Comparison of ENCODE assay signal across 8 cellular contexts in the genomic region with DNA sequence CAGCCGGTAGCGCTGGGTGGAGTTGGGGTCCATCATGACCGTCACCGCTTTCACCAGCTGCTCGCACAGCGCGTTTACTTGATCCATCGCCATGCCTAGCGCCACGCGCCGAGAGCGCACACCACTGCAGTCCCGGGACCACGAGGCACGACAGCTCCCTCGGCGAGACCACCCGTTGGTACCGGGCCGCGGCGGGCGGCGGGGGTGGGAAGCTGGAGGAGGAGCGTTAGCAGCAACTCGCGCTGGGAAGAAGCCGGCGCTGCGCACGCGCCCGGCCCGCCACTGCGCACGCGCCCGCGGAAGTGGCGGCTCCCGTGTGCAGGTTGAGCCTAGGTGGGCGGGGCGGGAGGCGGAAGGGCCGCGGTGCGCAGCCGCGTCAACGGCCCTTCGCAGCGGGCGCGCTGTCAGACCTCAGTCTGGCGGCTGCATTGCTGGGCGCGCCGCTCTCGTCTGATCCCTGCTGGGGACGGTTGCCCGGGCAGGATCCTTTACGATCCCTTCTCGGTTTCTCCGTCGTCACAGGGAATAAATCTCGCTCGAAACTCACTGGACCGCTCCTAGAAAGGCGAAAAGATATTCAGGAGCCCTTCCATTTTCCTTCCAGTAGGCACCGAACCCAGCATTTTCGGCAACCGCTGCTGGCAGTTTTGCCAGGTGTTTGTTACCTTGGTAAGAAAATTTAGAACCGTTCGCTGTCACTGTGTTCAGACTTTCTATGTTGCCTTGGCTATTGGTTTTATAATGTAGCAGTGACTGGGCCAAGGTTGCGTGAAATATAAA. TPM values are rescaled to one million over a fixed set of nuclear protein-coding genes. Genes with fewer than 3 reads are reported as not detected.
DNase-seq lines count a peak whose midpoint lies in the region; ATAC-seq, FAIRE-seq and TF ChIP-seq lines count a peak whose summit lies in the region.

TSS of gene POLH (plus strand) at position 414 of the 780 bp plus-strand sequence. CDS start 6,135 bp downstream, outside the sequence.
TSS of gene XPO5 (minus strand) at position 267 of the 780 bp plus-strand sequence. CDS start at position 93, 174 bp downstream.

- TF ChIP-seq POLR2A in H54 (IDR thresholded peaks at IDR 0.05; ENCODE audit: low read depth, low read length), result peak; percentile 100

- H3K27ac Mint-ChIP-seq in activated T-helper 2 cell treated with anti-CD3 and anti-CD28 coated beads, Interferon-gamma antibody, Interleukin-2, Interleukin-4, amounts not matched to agents 10 μg/mL and 5 μg/mL and 100 μg/mL, durations not matched to agents 14 hours and 24 hours and 36 hours, result peak within 1 kb of the TSS; percentile 91
- peak within 1 kb of the TSS; percentile 89 to 95 for H3K27ac Mint-ChIP-seq in natural killer cell

- H3K36me3 Mint-ChIP-seq in activated T-helper 2 cell treated with anti-CD3 and anti-CD28 coated beads, Interferon-gamma antibody, Interleukin-2, Interleukin-4, amounts not matched to agents 10 μg/mL and 5 μg/mL and 100 μg/mL, durations not matched to agents 14 hours and 24 hours and 36 hours (ENCODE audit: low read depth), result peaks cover 50% of the 10 kb centered on the region
- H3K36me3 Mint-ChIP-seq in natural killer cell, result no peaks in the 10 kb centered on the region

- H3K36me3 ChIP-seq in Loucy (ENCODE audit: insufficient read depth, low read length), result peaks cover 18% of the 10 kb centered on the region; the same call in 1 of the 2 replicates
- H3K36me3 ChIP-seq in RWPE2 (ENCODE audit: low read depth), result peaks cover 41% of the 10 kb centered on the region

- no peak for FAIRE-seq in H54 (lab: Jason Lieb, UNC)

- H3K9ac ChIP-seq in Loucy (ENCODE audit: low read depth, low read length, poor library complexity, severe bottlenecking), result peak within 1 kb of the TSS; percentile 99

- H2AFZ ChIP-seq in Loucy (ENCODE audit: low read length), result peak within 1 kb of the TSS; percentile 84

- H3K9me3 Mint-ChIP-seq in activated T-helper 2 cell treated with anti-CD3 and anti-CD28 coated beads, Interferon-gamma antibody, Interleukin-2, Interleukin-4, amounts not matched to agents 10 μg/mL and 5 μg/mL and 100 μg/mL, durations not matched to agents 14 hours and 24 hours and 36 hours, result no peaks in the 10 kb centered on the region
- H3K9me3 Mint-ChIP-seq in natural killer cell, result no peaks in the 10 kb centered on the region

- H3K27me3 ChIP-seq in Loucy (ENCODE audit: insufficient read depth, low read length, poor library complexity, severe bottlenecking), result no peaks in the 10 kb centered on the region
- H3K27me3 ChIP-seq in RWPE2 (ENCODE audit: insufficient read depth, poor library complexity, severe bottlenecking), result no peaks in the 10 kb centered on the region

- H3K79me2 ChIP-seq in Loucy (ENCODE audit: insufficient read depth, low read length), result peaks cover 75% of the 10 kb centered on the region

- no peaks in the 10 kb centered on the region for H3K9me2 ChIP-seq in Loucy (replicated peaks; ENCODE audit: low read depth, low read length)

- peak; percentile 94 for ATAC-seq in RWPE2 (ENCODE audit: low read depth)
- peak; percentile 97 to 99 (median 98) for ATAC-seq in natural killer cell

- TF ChIP-seq CTCF in Loucy (conservative IDR thresholded peaks at IDR 0.05; ENCODE audit: low read length), result no peak
- no peak for TF ChIP-seq CTCF in RWPE2 (IDR thresholded peaks at IDR 0.05; ENCODE audit: poor library complexity, severe bottlenecking)
- TF ChIP-seq CTCF in natural killer cell (IDR thresholded peaks at IDR 0.05), result no peak

- peak within 1 kb of the TSS; percentile 95 for H3K4me3 ChIP-seq in Loucy (ENCODE audit: low read length, poor library complexity, severe bottlenecking)
- H3K4me3 ChIP-seq in RWPE2 (ENCODE audit: severe bottlenecking), result peak within 1 kb of the TSS; percentile 92

- peaks cover 14% of the 10 kb centered on the region for H4K20me1 ChIP-seq in Loucy (ENCODE audit: insufficient read depth, low read length, poor library complexity, severe bottlenecking)

- peak within 1 kb of the TSS; percentile 79 for H3K27ac ChIP-seq in RWPE2 (ENCODE audit: poor library complexity, severe bottlenecking)

- intact Hi-C loops in activated T-helper 2 cell treated with anti-CD3 and anti-CD28 coated beads, Interferon-gamma antibody, Interleukin-2, Interleukin-4, amounts not matched to agents 10 μg/mL and 5 μg/mL and 100 μg/mL, durations not matched to agents 14 hours and 24 hours and 36 hours (cut with micrococcal nuclease), result loop anchor here (2.0 kb wide), 2 partner anchors 53 to 59 kb away; partner anchors contain the start of genes GTPBP2, POLR1C and YIPF3
- intact Hi-C loops in natural killer cell (cut with micrococcal nuclease), result loop anchor here (2.0 to 10.0 kb wide), 2 partner anchors 53 to 61 kb away; partner anchors contain the start of genes GTPBP2, LRRC73, POLR1C and YIPF3

- DNase-seq in EL, result peak; percentile 93
- DNase-seq in H54 (ENCODE audit: insufficient read length, low spot score), result peak; percentile 100
- peak; percentile 90 for DNase-seq in RWPE2 (ENCODE audit: low spot score)
- DNase-seq in activated T-helper 2 cell treated with anti-CD3 and anti-CD28 coated beads, Interferon-gamma antibody, Interleukin-2, Interleukin-4, amounts not matched to agents 10 μg/mL and 5 μg/mL and 100 μg/mL, durations not matched to agents 14 hours and 24 hours and 36 hours (ENCODE audit: low spot score), result peak; percentile 88
- peak; percentile 84 for DNase-seq in fibroblast of peridontal ligament (ENCODE audit: extremely low read depth)
- peak; percentile 87 for DNase-seq in natural killer cell
- DNase-seq in stimulated activated naive CD4-positive, alpha-beta T cell (lab: John Stamatoyannopoulos, UW), result peak; percentile 76 to 88 (median 86)

- peak within 1 kb of the TSS; percentile 82 for H3K4me2 ChIP-seq in Loucy (ENCODE audit: low read depth, low read length, poor library complexity, severe bottlenecking)

- H3F3A ChIP-seq in Loucy (ENCODE audit: low read depth), result no peaks in the 10 kb centered on the region

- H3K27me3 Mint-ChIP-seq in activated T-helper 2 cell treated with anti-CD3 and anti-CD28 coated beads, Interferon-gamma antibody, Interleukin-2, Interleukin-4, amounts not matched to agents 10 μg/mL and 5 μg/mL and 100 μg/mL, durations not matched to agents 14 hours and 24 hours and 36 hours (ENCODE audit: low read depth), result no peaks in the 10 kb centered on the region
- no peaks in the 10 kb centered on the region for H3K27me3 Mint-ChIP-seq in natural killer cell (ENCODE audit: low read depth in 2 of 2)

- H3K4me1 ChIP-seq in Loucy (ENCODE audit: insufficient read depth, low read length, poor library complexity, severe bottlenecking) (peaks cover 36% of the 10 kb centered on the region), RWPE2 (ENCODE audit: insufficient read depth, poor library complexity, severe bottlenecking) (peaks cover 11% of the 10 kb centered on the region)

- H3K4me3 Mint-ChIP-seq in activated T-helper 2 cell treated with anti-CD3 and anti-CD28 coated beads, Interferon-gamma antibody, Interleukin-2, Interleukin-4, amounts not matched to agents 10 μg/mL and 5 μg/mL and 100 μg/mL, durations not matched to agents 14 hours and 24 hours and 36 hours (ENCODE audit: low read depth), result peak within 1 kb of the TSS; percentile 91
- H3K4me3 Mint-ChIP-seq in natural killer cell, result peak within 1 kb of the TSS; percentile 93

- H3K9me3 ChIP-seq in Loucy (ENCODE audit: insufficient read depth, low read depth, low read length) (no peaks in the 10 kb centered on the region), RWPE2 (ENCODE audit: severe bottlenecking) (no peaks in the 10 kb centered on the region)

- peaks cover 44% of the 10 kb centered on the region for H3K4me1 Mint-ChIP-seq in activated T-helper 2 cell treated with anti-CD3 and anti-CD28 coated beads, Interferon-gamma antibody, Interleukin-2, Interleukin-4, amounts not matched to agents 10 μg/mL and 5 μg/mL and 100 μg/mL, durations not matched to agents 14 hours and 24 hours and 36 hours (ENCODE audit: low read depth)
- H3K4me1 Mint-ChIP-seq in natural killer cell, result peaks cover 30 to 36% of the 10 kb centered on the region in 2 donors

RNA-seq across cellular contexts. Expression of gene POLH, which starts in this region (rescaled TPM):
- 35.7 and 44.5 TPM in 2 replicates for total RNA-seq in activated T-helper 2 cell treated with anti-CD3 and anti-CD28 coated beads, Interferon-gamma antibody, Interleukin-2, Interleukin-4, amounts not matched to agents 10 μg/mL and 5 μg/mL and 100 μg/mL, durations not matched to agents 14 hours and 24 hours and 36 hours
- 10 to 100 TPM in 1 of 3 donors, 1 to 10 TPM in 2; 7.7 to 11.2 (median 7.8) TPM for total RNA-seq in natural killer cell

RNA-seq across cellular contexts. Expression of gene XPO5, which starts in this region (rescaled TPM):
- total RNA-seq in activated T-helper 2 cell treated with anti-CD3 and anti-CD28 coated beads, Interferon-gamma antibody, Interleukin-2, Interleukin-4, amounts not matched to agents 10 μg/mL and 5 μg/mL and 100 μg/mL, durations not matched to agents 14 hours and 24 hours and 36 hours, result 114 and 119 TPM in 2 replicates
- total RNA-seq in natural killer cell, result 10 to 100 TPM; 47.6 to 54.6 (median 48.7) TPM

Comparison
In these comparisons a context has a peak if more than half of its experiments do, and no peak if none do; other contexts are left out.
1. Peak in every context shown above with its lines: DNase-seq, ATAC-seq, H3K4me3 ChIP-seq and H3K27ac ChIP-seq.